ENCODE assay signal across 3 cellular contexts in genomic region chr17:39612935-39613465, GRCh38.
TF ChIP-seq lines count a peak whose summit lies in the region.

No MANE protein-coding gene starts in this region.

TF ChIP-seq in A549, 52 proteins besides CTCF, POLR2A, EP300 and RAD21:
- TF ChIP-seq ZFP36 (IDR thresholded peaks at IDR 0.05; ENCODE audit: borderline replicate concordance, partially characterized antibody) (peak; percentile 79), TP53 (CRISPR knock-in tag; IDR thresholded peaks at IDR 0.05) (no peak)

TF ChIP-seq in HEK293, 187 proteins besides CTCF, POLR2A, EP300 and RAD21:
- TF ChIP-seq BCL11A (tag by site-specific recombination; IDR thresholded peaks at IDR 0.05; ENCODE audit: low read depth) (peak; percentile 93), BCL11B (tag by site-specific recombination; IDR thresholded peaks at IDR 0.05; ENCODE audit: low read depth) (peak; percentile 94), ZNF121 (tag by site-specific recombination; IDR thresholded peaks at IDR 0.05) (peak; percentile 41; the same call in 1 of the 2 replicates), ZNF514 (tag by site-specific recombination; IDR thresholded peaks at IDR 0.05) (no peak), ZFP37 (tag by site-specific recombination; IDR thresholded peaks at IDR 0.05) (no peak), ZBTB7A (tag by site-specific recombination; IDR thresholded peaks at IDR 0.05; ENCODE audit: low read depth) (0 out of 2 replicates have a peak, but pooled peaks have one; percentile 7), GLIS2 (tag by site-specific recombination; IDR thresholded peaks at IDR 0.05) (0 out of 2 replicates have a peak, but pooled peaks have one; percentile 18), ZNF169 (tag by site-specific recombination; IDR thresholded peaks at IDR 0.05) (no peak)

TF ChIP-seq in H1, 55 proteins besides CTCF, POLR2A, EP300 and RAD21:
- TF ChIP-seq TAF7 (optimal IDR thresholded peaks at IDR 0.05; ENCODE audit: borderline replicate concordance, low read depth, low read length) = no peak
- TF ChIP-seq POLR2AphosphoS5 (IDR thresholded peaks at IDR 0.05; ENCODE audit: low read depth, low read length) = no peak
- TF ChIP-seq, protein P1, sequence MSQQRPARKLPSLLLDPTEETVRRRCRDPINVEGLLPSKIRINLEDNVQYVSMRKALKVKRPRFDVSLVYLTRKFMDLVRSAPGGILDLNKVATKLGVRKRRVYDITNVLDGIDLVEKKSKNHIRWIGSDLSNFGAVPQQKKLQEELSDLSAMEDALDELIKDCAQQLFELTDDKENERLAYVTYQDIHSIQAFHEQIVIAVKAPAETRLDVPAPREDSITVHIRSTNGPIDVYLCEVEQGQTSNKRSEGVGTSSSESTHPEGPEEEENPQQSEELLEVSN (IDR thresholded peaks at IDR 0.05) = no peak
- no peak for TF ChIP-seq JUND (IDR thresholded peaks at IDR 0.05; ENCODE audit: low read length)
- no peak for TF ChIP-seq NRF1 (IDR thresholded peaks at IDR 0.05; ENCODE audit: low read depth, low read length)
- no peak for TF ChIP-seq HDAC2 (IDR thresholded peaks at IDR 0.05; ENCODE audit: borderline replicate concordance in 1 of 2, low read depth in 2 of 2, low read length in 2 of 2)
- no peak for TF ChIP-seq KDM4A (IDR thresholded peaks at IDR 0.05; ENCODE audit: low read depth, low read length, severe bottlenecking)
- no peak for TF ChIP-seq CHD2 (IDR thresholded peaks at IDR 0.05; ENCODE audit: low read length)
- no peak for TF ChIP-seq TAF1 (IDR thresholded peaks at IDR 0.05; ENCODE audit: low read depth, low read length)
- no peak for TF ChIP-seq ZNF274 (IDR thresholded peaks at IDR 0.05; ENCODE audit: borderline replicate concordance, extremely low read depth, low read length)
- no peak for TF ChIP-seq GABPA (IDR thresholded peaks at IDR 0.05; ENCODE audit: borderline replicate concordance, insufficient read depth, low read length)
- TF ChIP-seq KDM5A (IDR thresholded peaks at IDR 0.05; ENCODE audit: low read length) = no peak
- TF ChIP-seq USF2 (IDR thresholded peaks at IDR 0.05; ENCODE audit: low read length) = no peak
- no peak for TF ChIP-seq CBX8 (IDR thresholded peaks at IDR 0.05; ENCODE audit: borderline replicate concordance, low read depth, low read length)
- TF ChIP-seq JUN (IDR thresholded peaks at IDR 0.05; ENCODE audit: low read depth, low read length) = no peak
- no peak for TF ChIP-seq TCF12 (IDR thresholded peaks at IDR 0.05; ENCODE audit: low read depth, low read length)
- TF ChIP-seq RBBP5 (IDR thresholded peaks at IDR 0.05; ENCODE audit: borderline replicate concordance, low read depth, low read length) = no peak
- TF ChIP-seq SP2 (IDR thresholded peaks at IDR 0.05; ENCODE audit: low read length) = no peak
